9 cellular contexts compared by ENCODE assay signal in the genomic region with DNA sequence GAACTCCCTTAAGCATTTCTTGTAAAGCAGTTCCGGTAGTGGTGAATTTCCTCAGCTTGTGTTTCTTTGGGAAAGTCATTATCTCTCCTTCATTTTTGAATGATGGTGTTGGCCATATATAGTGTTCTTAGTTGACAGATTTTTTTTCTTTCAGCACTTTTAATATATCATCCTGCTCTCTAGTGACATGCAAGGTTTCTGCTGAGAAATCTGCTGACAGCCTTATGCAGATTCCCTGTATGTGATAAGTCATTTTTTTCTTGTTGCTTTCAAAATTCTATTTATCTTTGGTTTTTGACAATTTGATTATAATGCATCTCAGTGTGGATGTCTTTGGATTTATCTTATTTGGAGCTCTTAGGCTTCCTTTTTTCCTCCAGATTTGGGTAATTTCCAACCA.
"Had no signal": no experiment of that assay in that cellular context is flagged by ENCODE, and none has a peak within 500 bp of the region (broad histone marks: within the 10 kb centered on the region; RNA-seq: fewer than 3 reads in every experiment).

No MANE protein-coding gene starts in this region.

- H2AFZ ChIP-seq: GM23248 had no signal

- ATAC-seq: HepG2 had no signal

- H3K4me3 ChIP-seq: GM23248, HAP-1 had no signal

- H3K9ac ChIP-seq: GM23248, KMS-11 had no signal

- FAIRE-seq: HepG2 had no signal

- H3K4me1 ChIP-seq: HAP-1 had no signal

- H3K4me2 ChIP-seq: KMS-11 had no signal

- H3K36me3 ChIP-seq: HAP-1 had no signal

- DNase-seq: GM23248, GOT3, H7, Karpas-422, KBM-7 had no signal

- H3K9me3 ChIP-seq: HAP-1 had no signal

- H3K27ac ChIP-seq: GM23248, HL-60, KMS-11 had no signal
